ENCODE assay signal across 30 cellular contexts in the genomic region with DNA sequence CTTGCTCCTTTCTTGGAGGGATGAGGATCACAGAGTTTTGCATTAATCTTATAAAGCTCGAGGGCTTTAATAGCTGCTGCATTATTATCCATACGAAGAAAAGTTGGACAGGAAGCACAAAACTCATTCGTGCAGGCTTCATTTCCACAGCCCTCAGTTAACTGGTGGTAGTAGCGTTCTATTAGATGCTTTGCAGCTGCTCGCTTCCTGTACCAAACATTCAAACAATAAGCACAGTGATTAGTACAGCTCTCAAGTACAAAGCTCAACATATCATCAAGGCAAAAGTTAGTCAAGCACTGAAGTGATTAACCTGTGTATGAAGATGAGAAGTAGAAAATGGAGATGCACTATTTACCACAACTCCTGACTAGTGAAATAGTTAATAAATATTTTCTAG.
"Had no signal": no experiment of that assay in that cellular context is flagged by ENCODE, and none has a peak within 500 bp of the region (broad histone marks: within the 10 kb centered on the region; RNA-seq: fewer than 3 reads in every experiment).

No MANE protein-coding gene starts in this region.

- FAIRE-seq: islet of Langerhans, kidney, urothelium cell line had no signal

- H3K4me3 Mint-ChIP-seq: immature natural killer cell; memory B cell; naive B cell; natural killer cell; nephron progenitor cell; neural progenitor cell; stimulated activated naive CD8-positive, alpha-beta T cell treated with anti-CD3 and anti-CD28 coated beads, Interleukin-15, Interleukin-2, amounts not matched to agents 100 ng/mL and 50 ng/mL, for 24 hours had no signal

- H3K4me1 ChIP-seq: neural progenitor cell, suprapubic skin, upper lobe of right lung had no signal

- H3K4me2 ChIP-seq: neural progenitor cell had no signal

- H3K36me3 ChIP-seq: ovary, thoracic aorta had no signal

- H3K9me3 ChIP-seq: left ventricle myocardium inferior, neutrophil, ovary, right atrium auricular region, suprapubic skin, thoracic aorta, tibial artery, upper lobe of right lung had no signal

- H3K27me3 Mint-ChIP-seq: memory B cell; naive B cell; progenitor cell of endocrine pancreas; stimulated activated naive CD8-positive, alpha-beta T cell treated with anti-CD3 and anti-CD28 coated beads, Interleukin-15, Interleukin-2, amounts not matched to agents 100 ng/mL and 50 ng/mL, for 24 hours had no signal

- ATAC-seq: left colon, natural killer cell, sciatic nerve, upper lobe of right lung had no signal

- H3K27ac Mint-ChIP-seq: immature natural killer cell; memory B cell; nephron progenitor cell; neural progenitor cell; progenitor cell of endocrine pancreas; stimulated activated naive CD8-positive, alpha-beta T cell treated with anti-CD3 and anti-CD28 coated beads, Interleukin-15, Interleukin-2, amounts not matched to agents 100 ng/mL and 50 ng/mL, for 24 hours had no signal

- H3K9me3 Mint-ChIP-seq: immature natural killer cell, memory B cell, naive B cell, natural killer cell, nephron progenitor cell had no signal

- H3K27ac ChIP-seq: left ventricle myocardium inferior, neutrophil, ovary, right atrium auricular region, skin epidermis, suprapubic skin, thoracic aorta, tibial artery, upper lobe of right lung had no signal

- H3K4me1 Mint-ChIP-seq: nephron progenitor cell, neural progenitor cell had no signal

- H3K27me3 ChIP-seq: neural progenitor cell, neutrophil, ovary, right atrium auricular region, suprapubic skin, tibial artery, upper lobe of right lung had no signal

- H2AFZ ChIP-seq: neural progenitor cell had no signal

- DNase-seq: hypothalamus; immature natural killer cell; kidney; left colon; left ventricle myocardium inferior; naive B cell; natural killer cell; nephron progenitor cell; ovary; stimulated activated CD4-positive, alpha-beta T cell treated with anti-CD3 and anti-CD28 coated beads, Interleukin-12 subunit alpha, Interleukin-12 subunit beta, amount 100 ng/mL, for 4 hours; stimulated activated CD4-positive, alpha-beta T cell treated with anti-CD3 and anti-CD28 coated beads, Interleukin-15, amount 100 ng/mL, for 24 hours; stimulated activated CD4-positive, alpha-beta T cell treated with anti-CD3 and anti-CD28 coated beads, Interleukin-2, amount 100 ng/mL, for 24 hours; stimulated activated CD4-positive, alpha-beta T cell treated with anti-CD3 and anti-CD28 coated beads, Interleukin-4, amount 100 ng/mL, for 1 hour; stimulated activated naive CD4-positive, alpha-beta T cell; tibial artery; trophoblast cell; upper lobe of right lung had no signal

- H3K4me3 ChIP-seq: left ventricle myocardium inferior, lung, neural progenitor cell, ovary, right atrium auricular region, skin epidermis, suprapubic skin, thoracic aorta, tibial artery, upper lobe of right lung had no signal

- H3K9ac ChIP-seq: neural progenitor cell had no signal
